In the genomic region with DNA sequence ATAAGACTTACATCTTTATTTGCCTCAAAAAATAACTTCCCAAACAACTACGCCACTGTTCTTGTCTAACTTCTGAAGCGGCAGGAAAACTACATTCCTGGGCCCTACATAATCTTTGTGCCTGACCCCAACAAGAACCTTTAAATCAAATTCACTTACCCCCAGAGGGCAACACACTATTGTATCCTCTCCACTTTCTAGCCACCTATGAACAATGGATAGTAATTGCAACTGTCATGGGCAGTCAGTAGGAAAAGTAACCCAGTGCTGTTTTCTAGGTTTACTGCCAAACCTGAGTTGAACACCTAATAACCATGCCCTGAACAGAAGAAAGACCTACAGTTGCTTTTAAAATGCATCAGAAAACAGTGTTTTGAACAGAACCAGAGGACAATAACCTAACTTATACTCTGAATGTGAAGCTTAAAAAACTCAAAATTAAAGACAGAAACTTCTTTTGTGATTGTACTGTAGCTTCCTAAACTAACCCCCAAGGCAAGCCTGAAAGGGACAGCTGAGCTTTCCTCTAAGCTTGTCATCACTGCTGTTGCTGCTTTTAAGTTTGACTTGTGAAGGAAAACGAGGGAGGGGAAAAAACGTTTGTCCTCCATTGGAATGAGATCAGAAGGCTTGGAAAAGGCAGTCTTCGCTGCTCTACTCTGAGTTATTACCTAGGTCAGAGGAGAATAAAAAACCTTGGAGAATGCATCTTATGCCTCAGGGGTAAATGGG, we compare ENCODE assay signal across 17 cellular contexts.
A peak's percentile ranks its signal among the peaks of the same experiment; 100 is the strongest.
DNase-seq lines count a peak whose midpoint lies in the region; ATAC-seq and TF ChIP-seq lines count a peak whose summit lies in the region.
"Had no signal": no experiment of that assay in that cellular context is flagged by ENCODE, and none has a peak within 500 bp of the region (broad histone marks: within the 10 kb centered on the region; RNA-seq: fewer than 3 reads in every experiment).

No MANE protein-coding gene starts in this region.

- H2AFZ ChIP-seq in H9 (ENCODE audit: low read length) (peak overlapping the region; percentile 42), trophoblast cell (ENCODE audit: insufficient read depth, low read length, poor library complexity) (no peak overlapping the region)

- H3K9me3 ChIP-seq in H9 (ENCODE audit: control insufficient read depth, low read depth, low read length) (no peaks in the 10 kb centered on the region), trophoblast cell (ENCODE audit: insufficient read depth, low read depth, low read length) (no peaks in the 10 kb centered on the region)
- H3K9me3 ChIP-seq: Peyer's patch had no signal

- H2BK5ac ChIP-seq in H9 (ENCODE audit: insufficient read length, low read length) (no peak overlapping the region), trophoblast cell (ENCODE audit: low read depth, low read length, poor library complexity) (peak overlapping the region; percentile 33)

- H3K56ac ChIP-seq in H9 (ENCODE audit: insufficient read length, low read depth, low read length), result no peak overlapping the region

- H4K91ac ChIP-seq in H9 (ENCODE audit: insufficient read length, low read depth, low read length) (no peak overlapping the region), trophoblast cell (ENCODE audit: low read depth, low read length) (no peak overlapping the region)

- H3K4me3 Mint-ChIP-seq in H9, result no peak overlapping the region

- H3K4me3 ChIP-seq in trophoblast cell (ENCODE audit: low read depth, low read length), result no peak overlapping the region
- H3K4me3 ChIP-seq: Peyer's patch had no signal

- H2BK15ac ChIP-seq in H9 (ENCODE audit: low read depth, low read length), result no peak overlapping the region

- H2AK5ac ChIP-seq in H9 (ENCODE audit: insufficient read length, low read length) (no peak overlapping the region), trophoblast cell (ENCODE audit: low read length) (no peak overlapping the region)

- H2BK20ac ChIP-seq in H9 (ENCODE audit: low read depth, low read length, poor library complexity, severe bottlenecking), result no peak overlapping the region

- H3K27me3 Mint-ChIP-seq in H9 (ENCODE audit: low read depth), result no peaks in the 10 kb centered on the region

- H3K23ac ChIP-seq in H9 (ENCODE audit: insufficient read length, low read depth, low read length) (no peak overlapping the region), trophoblast cell (ENCODE audit: low read length) (no peak overlapping the region)

- H3K4me1 Mint-ChIP-seq in H9, result peaks cover 58 to 59% of the 10 kb centered on the region in 2 experiments

- H3K4me2 ChIP-seq in H9 (ENCODE audit: insufficient read depth, insufficient read length, low read length), result no peak overlapping the region
- H3K4me2 ChIP-seq in trophoblast cell (ENCODE audit: low read length), result no peak overlapping the region
- H3K4me2 ChIP-seq: KMS-11 had no signal

- ATAC-seq in GM19463 (IDR thresholded peaks at IDR 0.05; ENCODE audit: unreplicated experiment), result no peak

- H2BK120ac ChIP-seq in H9 (ENCODE audit: low read depth, low read length, poor library complexity, severe bottlenecking), result no peak overlapping the region
- H2BK120ac ChIP-seq in trophoblast cell (ENCODE audit: insufficient read depth, low read length, poor library complexity), result no peak overlapping the region

- H2BK12ac ChIP-seq in H9 (ENCODE audit: insufficient read length, low read depth, low read length), result no peak overlapping the region
- H2BK12ac ChIP-seq in trophoblast cell (ENCODE audit: low read length), result peak overlapping the region; percentile 17

- H3K9ac ChIP-seq in H9 (ENCODE audit: extremely low read depth, insufficient read length, low read length), result no peak overlapping the region
- no peak overlapping the region for H3K9ac ChIP-seq in trophoblast cell (ENCODE audit: low read length)
- H3K9ac ChIP-seq: KMS-11 had no signal

- no peaks in the 10 kb centered on the region for H4K20me1 ChIP-seq in H9 (ENCODE audit: control insufficient read depth, insufficient read depth, insufficient read length)

- no peak overlapping the region for H3K27ac ChIP-seq in H9 (ENCODE audit: insufficient read length, low read depth, low read length)
- H3K27ac ChIP-seq in trophoblast cell (ENCODE audit: low read depth, low read length), result peak overlapping the region; percentile 82
- H3K27ac ChIP-seq: KMS-11, Peyer's patch had no signal

- H3K4me1 ChIP-seq in H9 (ENCODE audit: insufficient read depth, low read length) (peaks cover 7% of the 10 kb centered on the region; the same call in 1 of the 2 replicates), trophoblast cell (ENCODE audit: control insufficient read depth in 1 of 2, insufficient read depth in 2 of 2, low read length in 2 of 2) (no peaks in the 10 kb centered on the region)
- H3K4me1 ChIP-seq: Peyer's patch had no signal

- no peak overlapping the region for H3K4ac ChIP-seq in H9 (ENCODE audit: low read depth, low read length)
- no peak overlapping the region for H3K4ac ChIP-seq in trophoblast cell (ENCODE audit: low read depth, low read length)

- H4K8ac ChIP-seq in H9 (replicated peaks; ENCODE audit: insufficient read length, low read depth, low read length) (no peak overlapping the region), trophoblast cell (ENCODE audit: low read depth, low read length) (peak overlapping the region; percentile 28)

- no peak overlapping the region for H3T11ph ChIP-seq in H9 (ENCODE audit: low read length)

- no peaks in the 10 kb centered on the region for H3K23me2 ChIP-seq in H9 (ENCODE audit: insufficient read length, low read depth, low read length, poor library complexity, severe bottlenecking)

- H3K79me2 ChIP-seq in H9 (ENCODE audit: insufficient read depth, low read length) (no peaks in the 10 kb centered on the region), trophoblast cell (ENCODE audit: control insufficient read depth, insufficient read depth, low read length, poor library complexity) (no peaks in the 10 kb centered on the region)

- no peaks in the 10 kb centered on the region for H3K36me3 Mint-ChIP-seq in H9 (ENCODE audit: insufficient read depth in 1 of 3, low read depth in 3 of 3)

- H3K9me3 Mint-ChIP-seq in H9, result no peaks in the 10 kb centered on the region

- H3K27me3 ChIP-seq in H9 (ENCODE audit: insufficient read depth, low read length) (no peaks in the 10 kb centered on the region), trophoblast cell (ENCODE audit: insufficient read depth, low read length) (no peaks in the 10 kb centered on the region)
- H3K27me3 ChIP-seq: Peyer's patch had no signal

- DNase-seq in H9 (no peak), SK-MEL-5 (ENCODE audit: low read depth, low spot score) (peak; percentile 22), iPS-NIHi11 (ENCODE audit: low spot score) (peak; percentile 21), trophoblast cell (no peak), HK-2 (ENCODE audit: unreplicated experiment) (no peak), GOT3 (lab: John Stamatoyannopoulos, UW) (no peak)
- DNase-seq in activated CD4-positive, alpha-beta T cell treated with anti-CD3 and anti-CD28 coated beads for 48 hours, result no peak
- DNase-seq: AML-193, DMS79, NCI-H1092, NCI-H187 treated with DMSO at 0.1 percent for 48 hours, NCI-H2171, NCI-H510A, Peyer's patch, SHP77 had no signal

- H3K36me3 ChIP-seq in trophoblast cell (ENCODE audit: control insufficient read depth in 1 of 2, insufficient read depth in 2 of 2, low read length in 2 of 2), result no peaks in the 10 kb centered on the region
- H3K36me3 ChIP-seq: Peyer's patch had no signal

- peak overlapping the region in 2 of 3 experiments; percentile 31 to 81; a peak in 3 of 7 replicates for H3K27ac Mint-ChIP-seq in H9

- no peak for TF ChIP-seq CTCF in H9 (conservative IDR thresholded peaks at IDR 0.05)

- no CpG with 5 or more reads among the region's 5 CpGs for WGBS in H9 (ENCODE audit: extremely low coverage, insufficient read length, low lambda C conversion rate)
- WGBS in trophoblast cell (ENCODE audit: extremely low coverage, insufficient coverage, insufficient read length), result no CpG with 5 or more reads among the region's 5 CpGs

- H4K5ac ChIP-seq in H9 (ENCODE audit: insufficient read length, low read depth, low read length), result no peak overlapping the region

- in situ Hi-C loops in SK-MEL-5 (cut with HindIII; ENCODE audit: low pct_unique_long_range_greater_than_20kb, low sequenced_read_pairs), result no loop called here

- H3K18ac ChIP-seq in H9 (ENCODE audit: insufficient read length, low read depth, low read length) (no peak overlapping the region), trophoblast cell (ENCODE audit: low read length) (no peak overlapping the region)

- no peak overlapping the region for H4K12ac ChIP-seq in trophoblast cell (ENCODE audit: low read depth, low read length)

- no peak overlapping the region for H3K14ac ChIP-seq in H9 (ENCODE audit: insufficient read depth, low read length)
- H3K14ac ChIP-seq in trophoblast cell (ENCODE audit: low read length), result no peak overlapping the region

- no peaks in the 10 kb centered on the region for H3K79me1 ChIP-seq in H9 (ENCODE audit: insufficient read depth, low read depth, low read length, poor library complexity, severe bottlenecking)
- peaks cover 2% of the 10 kb centered on the region for H3K79me1 ChIP-seq in trophoblast cell (ENCODE audit: low read length)

Comparison
In these comparisons a context has a peak if more than half of its experiments do, and no peak if none do; other contexts are left out.
1. DNase-seq: peak in SK-MEL-5 (single experiment) and iPS-NIHi11 (single experiment); none in H9 (single experiment), trophoblast cell (0 of 2), HK-2 (single experiment), GOT3 (single experiment) and activated CD4-positive, alpha-beta T cell treated with anti-CD3 and anti-CD28 coated beads for 48 hours (single experiment).